ENCODE assay signal across 32 cellular contexts in genomic region chr1:153212201-153212600, GRCh38. TPM values are rescaled to one million over a fixed set of nuclear protein-coding genes. Genes with fewer than 3 reads are reported as not detected.
"Had no signal": no experiment of that assay in that cellular context is flagged by ENCODE, and none has a peak within 500 bp of the region (broad histone marks: within the 10 kb centered on the region; RNA-seq: fewer than 3 reads in every experiment).

No MANE protein-coding gene starts in this region.

- DNase-seq: activated CD4-positive, alpha-beta memory T cell treated with anti-CD3 and anti-CD28 coated beads, Interleukin-2, amount 10 ng/mL, durations not matched to agents 7 days and 5 days; activated CD4-positive, alpha-beta T cell treated with anti-CD3 and anti-CD28 coated beads for 1 hour; activated CD4-positive, alpha-beta T cell treated with anti-CD3 and anti-CD28 coated beads for 36 hours; activated CD4-positive, alpha-beta T cell treated with anti-CD3 and anti-CD28 coated beads for 48 hours; activated CD4-positive, alpha-beta T cell treated with anti-CD3 and anti-CD28 coated beads, Interleukin-2, amount 10 ng/mL, durations not matched to agents 7 days and 5 days; activated CD4-positive, alpha-beta T cell treated with anti-CD3 and anti-CD28 coated beads, Interleukin-2, amount 50 U/mL, for 48 hours; activated CD4-positive, CD25-positive, alpha-beta regulatory T cell; activated CD8-positive, alpha-beta memory T cell treated with anti-CD3 and anti-CD28 coated beads for 24 hours; activated CD8-positive, alpha-beta memory T cell treated with anti-CD3 and anti-CD28 coated beads, Interleukin-2, amount 10 ng/mL, durations not matched to agents 7 days and 5 days; activated CD8-positive, alpha-beta memory T cell treated with anti-CD3 and anti-CD28 coated beads, Interleukin-2, amount 50 U/mL, for 48 hours; activated CD8-positive, alpha-beta T cell treated with anti-CD3 and anti-CD28 coated beads, Interleukin-2, amount 10 ng/mL, durations not matched to agents 7 days and 5 days; activated effector memory CD4-positive, alpha-beta T cell treated with Interleukin-2 at 50 U/mL for 16 hours; activated gamma-delta T cell; activated naive CD4-positive, alpha-beta T cell treated with anti-CD3 and anti-CD28 coated beads, Interleukin-2, amount 10 ng/mL, durations not matched to agents 7 days and 5 days; activated naive CD4-positive, alpha-beta T cell treated with Interleukin-2 at 50 U/mL for 16 hours; activated naive CD8-positive, alpha-beta T cell treated with anti-CD3 and anti-CD28 coated beads, Interleukin-2, amount 10 ng/mL, durations not matched to agents 7 days and 5 days; activated naive CD8-positive, alpha-beta T cell treated with anti-CD3 and anti-CD28 coated beads, Interleukin-2, amount 50 U/mL, for 24 hours; activated T-cell treated with anti-CD3 and anti-CD28 coated beads, Interleukin-2, amount 50 U/mL, for 24 hours; activated T-cell treated with anti-CD3 and anti-CD28 coated beads, Interleukin-2, amount 50 U/mL, for 48 hours; amygdala; anterior cingulate cortex; caudate nucleus; cerebellar nuclear complex; T-helper 1 cell; T-helper 2 cell; T-helper 9 cell had no signal

RNA-seq across cellular contexts. Expression of gene PRR9, which starts 5.2 kb away (rescaled TPM):
- total RNA-seq: activated CD4-positive, alpha-beta memory T cell treated with anti-CD3 and anti-CD28 coated beads, Interleukin-2, amount 10 ng/mL, durations not matched to agents 7 days and 5 days; activated CD4-positive, alpha-beta T cell treated with anti-CD3 and anti-CD28 coated beads for 36 hours; activated CD4-positive, alpha-beta T cell treated with anti-CD3 and anti-CD28 coated beads, Interleukin-2, amount 10 ng/mL, durations not matched to agents 7 days and 5 days; activated CD8-positive, alpha-beta memory T cell treated with anti-CD3 and anti-CD28 coated beads, Interleukin-2, amount 10 ng/mL, durations not matched to agents 7 days and 5 days; activated CD8-positive, alpha-beta T cell treated with anti-CD3 and anti-CD28 coated beads, Interleukin-2, amount 10 ng/mL, durations not matched to agents 7 days and 5 days; activated naive CD8-positive, alpha-beta T cell treated with anti-CD3 and anti-CD28 coated beads, Interleukin-2, amount 10 ng/mL, durations not matched to agents 7 days and 5 days; activated T-helper 2 cell treated with anti-CD3 and anti-CD28 coated beads, Interferon-gamma antibody, Interleukin-2, Interleukin-4, amounts not matched to agents 10 μg/mL and 5 μg/mL and 100 μg/mL, durations not matched to agents 14 hours and 24 hours and 36 hours; ascending aorta; bronchial epithelial cell; cardiac muscle cell; chondrocyte; WTC11 had no signal

RNA-seq across cellular contexts. Expression of gene LELP1, which starts 9.0 kb away (rescaled TPM):
- total RNA-seq: activated CD4-positive, alpha-beta memory T cell treated with anti-CD3 and anti-CD28 coated beads, Interleukin-2, amount 10 ng/mL, durations not matched to agents 7 days and 5 days; activated CD4-positive, alpha-beta T cell treated with anti-CD3 and anti-CD28 coated beads for 36 hours; activated CD4-positive, alpha-beta T cell treated with anti-CD3 and anti-CD28 coated beads, Interleukin-2, amount 10 ng/mL, durations not matched to agents 7 days and 5 days; activated CD8-positive, alpha-beta memory T cell treated with anti-CD3 and anti-CD28 coated beads, Interleukin-2, amount 10 ng/mL, durations not matched to agents 7 days and 5 days; activated CD8-positive, alpha-beta T cell treated with anti-CD3 and anti-CD28 coated beads, Interleukin-2, amount 10 ng/mL, durations not matched to agents 7 days and 5 days; activated naive CD8-positive, alpha-beta T cell treated with anti-CD3 and anti-CD28 coated beads, Interleukin-2, amount 10 ng/mL, durations not matched to agents 7 days and 5 days; activated T-helper 2 cell treated with anti-CD3 and anti-CD28 coated beads, Interferon-gamma antibody, Interleukin-2, Interleukin-4, amounts not matched to agents 10 μg/mL and 5 μg/mL and 100 μg/mL, durations not matched to agents 14 hours and 24 hours and 36 hours; ascending aorta; bronchial epithelial cell; cardiac muscle cell; chondrocyte; WTC11 had no signal

RNA-seq across cellular contexts. Expression of gene LORICRIN, which starts 47.3 kb away (rescaled TPM):
- total RNA-seq: activated CD4-positive, alpha-beta memory T cell treated with anti-CD3 and anti-CD28 coated beads, Interleukin-2, amount 10 ng/mL, durations not matched to agents 7 days and 5 days; activated CD4-positive, alpha-beta T cell treated with anti-CD3 and anti-CD28 coated beads for 36 hours; activated CD4-positive, alpha-beta T cell treated with anti-CD3 and anti-CD28 coated beads, Interleukin-2, amount 10 ng/mL, durations not matched to agents 7 days and 5 days; activated CD8-positive, alpha-beta memory T cell treated with anti-CD3 and anti-CD28 coated beads, Interleukin-2, amount 10 ng/mL, durations not matched to agents 7 days and 5 days; activated CD8-positive, alpha-beta T cell treated with anti-CD3 and anti-CD28 coated beads, Interleukin-2, amount 10 ng/mL, durations not matched to agents 7 days and 5 days; activated naive CD8-positive, alpha-beta T cell treated with anti-CD3 and anti-CD28 coated beads, Interleukin-2, amount 10 ng/mL, durations not matched to agents 7 days and 5 days; activated T-helper 2 cell treated with anti-CD3 and anti-CD28 coated beads, Interferon-gamma antibody, Interleukin-2, Interleukin-4, amounts not matched to agents 10 μg/mL and 5 μg/mL and 100 μg/mL, durations not matched to agents 14 hours and 24 hours and 36 hours; ascending aorta; bronchial epithelial cell; cardiac muscle cell; chondrocyte; WTC11 had no signal
